Comparison of ENCODE assay signal across 3 cellular contexts in the genomic region with DNA sequence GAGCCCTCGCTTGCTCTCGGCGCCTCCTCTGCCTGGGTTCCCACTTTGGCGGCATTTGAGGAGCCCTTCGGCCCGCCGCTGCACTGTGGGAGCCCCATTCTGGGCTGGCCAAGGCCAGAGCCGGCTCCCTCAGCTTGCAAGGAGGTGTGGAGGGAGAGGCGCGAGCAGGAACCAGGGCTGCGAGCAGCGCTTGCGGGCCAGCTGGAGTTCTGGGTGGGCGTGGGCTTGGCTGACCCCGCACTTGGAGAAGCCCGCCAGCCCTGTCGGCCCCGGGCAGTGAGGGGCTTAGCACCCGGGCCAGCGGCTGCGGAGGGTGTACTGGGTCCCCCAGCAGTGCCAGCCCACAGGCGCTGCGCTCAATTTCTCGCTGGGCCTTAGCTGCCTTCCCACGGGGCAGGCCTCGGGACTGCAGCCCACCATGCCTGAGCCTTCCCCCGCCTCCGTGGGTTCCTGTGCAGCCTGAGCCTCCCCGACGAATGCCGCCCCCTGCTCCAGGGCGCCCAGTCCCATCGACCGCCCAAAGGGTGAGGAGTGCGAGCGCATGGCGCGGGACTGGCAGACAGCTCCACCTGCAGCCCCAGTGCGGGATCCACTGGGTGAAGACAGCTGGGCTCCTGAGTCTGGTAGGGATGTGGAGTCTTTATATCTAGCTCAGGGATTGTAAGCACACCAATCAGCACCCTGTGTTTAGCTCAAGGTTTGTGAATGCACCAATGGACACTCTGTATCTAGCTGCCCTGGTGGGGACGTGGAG. TPM values are rescaled to one million over a fixed set of nuclear protein-coding genes. Genes with fewer than 3 reads are reported as not detected.
"Had no signal": no experiment of that assay in that cellular context is flagged by ENCODE, and none has a peak within 500 bp of the region (broad histone marks: within the 10 kb centered on the region; RNA-seq: fewer than 3 reads in every experiment).

No MANE protein-coding gene starts in this region.

RNA-seq across cellular contexts. Expression of a gene that starts 11.7 kb away (rescaled TPM):
- total RNA-seq: bronchial epithelial cell, cardiac muscle cell, cerebellum had no signal
- polyA plus RNA-seq: cardiac muscle cell had no signal
